ENCODE assay signal across 13 cellular contexts in genomic region chr17:35751541-35751940, GRCh38. TPM values are rescaled to one million over a fixed set of nuclear protein-coding genes. Genes with fewer than 3 reads are reported as not detected.
DNase-seq lines count a peak whose midpoint lies in the region; TF ChIP-seq lines count a peak whose summit lies in the region.
"Not testable (repeated sequence)": the region's sequence is repeated elsewhere in the genome, so short reads cannot be mapped to it uniquely, and the experiment has no call there.
"Had no signal": no experiment of that assay in that cellular context is flagged by ENCODE, and none has a peak within 500 bp of the region (broad histone marks: within the 10 kb centered on the region; RNA-seq: fewer than 3 reads in every experiment).

No MANE protein-coding gene starts in this region.

- H3K4me3 ChIP-seq in cardiac fibroblast (replicated peaks in 1 of 2; ENCODE audit: low read depth in 2 of 2, low read length in 2 of 2); fibroblast of pulmonary artery (replicated peaks; ENCODE audit: low read depth, low read length): not testable (repeated sequence)

- DNase-seq in EL, result peak; percentile 38
- peak; percentile 27 for DNase-seq in HCEC 1CT
- DNase-seq in M059J (ENCODE audit: low read depth), result peak; percentile 28
- DNase-seq in cardiac fibroblast (ENCODE audit: low read depth in 2 of 2), result peak; percentile 26 to 76
- DNase-seq in fibroblast of pulmonary artery (ENCODE audit: low read depth), result peak; percentile 61
- peak; percentile 44 for DNase-seq in iris pigment epithelial cell (ENCODE audit: low read depth)

- TF ChIP-seq CTCF in cardiac fibroblast (IDR thresholded peaks at IDR 0.05; ENCODE audit: low read depth, low read length); fibroblast of pulmonary artery (IDR thresholded peaks at IDR 0.05; ENCODE audit: low read length, missing control alignments): not testable (repeated sequence)

RNA-seq across cellular contexts. Expression of gene GAS2L2, which starts 1.5 kb away (rescaled TPM):
- not detected in 2 replicates for total RNA-seq in M059J (2014; rRNA removed; shearing (Covaris generic))
- total RNA-seq: A172; A673; Caco-2; CD4-positive, CD25-positive, alpha-beta regulatory T cell; G401 had no signal

RNA-seq across cellular contexts. Expression of gene C17orf50, which starts 9.1 kb away (rescaled TPM):
- total RNA-seq in M059J (2014; rRNA removed; shearing (Covaris generic)), result not detected in 2 replicates
- total RNA-seq: A172; A673; B cell; Caco-2; CD4-positive, CD25-positive, alpha-beta regulatory T cell; CD8-positive, alpha-beta T cell; G401 had no signal

RNA-seq across cellular contexts. Expression of gene RASL10B, which starts 20.1 kb away (rescaled TPM):
- total RNA-seq in M059J (2014; rRNA removed; shearing (Covaris generic)), result 0.71 and 0.89 TPM in 2 replicates
- total RNA-seq: B cell; CD4-positive, CD25-positive, alpha-beta regulatory T cell had no signal

RNA-seq across cellular contexts. Expression of gene MMP28, which starts 43.9 kb away (rescaled TPM):
- total RNA-seq in M059J (2014; rRNA removed; shearing (Covaris generic)), result 0.17 and 1.2 TPM in 2 replicates
- total RNA-seq: A673; Caco-2; CD4-positive, CD25-positive, alpha-beta regulatory T cell; G401 had no signal

RNA-seq across cellular contexts. Expression of gene TAF15, which starts 57.7 kb away (rescaled TPM):
- total RNA-seq in M059J (2014; rRNA removed; shearing (Covaris generic)), result 11.3 and 21.0 TPM in 2 replicates
